16 cellular contexts compared by ENCODE assay signal in genomic region chr5:175659546-175660248, GRCh38. TPM values are rescaled to one million over a fixed set of nuclear protein-coding genes. Genes with fewer than 3 reads are reported as not detected.
DNase-seq lines count a peak whose midpoint lies in the region; ATAC-seq and TF ChIP-seq lines count a peak whose summit lies in the region.
"Had no signal": no experiment of that assay in that cellular context is flagged by ENCODE, and none has a peak within 500 bp of the region (broad histone marks: within the 10 kb centered on the region; RNA-seq: fewer than 3 reads in every experiment).

No MANE protein-coding gene starts in this region.

- no peaks in the 10 kb centered on the region for H3K9me2 ChIP-seq in PC-3 (replicated peaks; ENCODE audit: low read length)

- no peak overlapping the region for H2AFZ ChIP-seq in PC-3 (ENCODE audit: low read length)

- CTCF ChIA-PET in PC-3 (lab: Charles Lee): no interaction called here

- H3K27me3 ChIP-seq in PC-3 (ENCODE audit: low read length): peaks cover 38% of the 10 kb centered on the region
- H3K27me3 ChIP-seq: uterus had no signal

- H3K79me2 ChIP-seq in PC-3 (ENCODE audit: low read length): no peaks in the 10 kb centered on the region

- peak overlapping the region; percentile 92 for H3K4me3 Mint-ChIP-seq in T-helper 1 cell treated with Interleukin-12 subunit alpha and Interleukin-12 subunit beta and Interleukin-4 antibody, amounts not matched to agents 30 μg/mL and 1 μg/mL, for 36 hours
- peak overlapping the region; percentile 99 for H3K4me3 Mint-ChIP-seq in CD14-positive monocyte
- H3K4me3 Mint-ChIP-seq in activated naive CD8-positive, alpha-beta T cell: peak overlapping the region; percentile 97
- peak overlapping the region; percentile 31 to 49 (median 33) for H3K4me3 Mint-ChIP-seq in nephron

- no peak overlapping the region for H3K4me2 ChIP-seq in PC-3 (ENCODE audit: low read length)

- TF ChIP-seq CTCF in CD14-positive monocyte (IDR thresholded peaks at IDR 0.05) (no peak), nephron (IDR thresholded peaks at IDR 0.05; ENCODE audit: unreplicated experiment in 3 of 3) (no peak), PC-3 (conservative IDR thresholded peaks at IDR 0.05; ENCODE audit: low read depth, low read length) (no peak)

- H3K36me3 ChIP-seq in PC-3 (ENCODE audit: low read depth, low read length): no peaks in the 10 kb centered on the region
- H3K36me3 ChIP-seq: uterus had no signal

- ATAC-seq in PC-3 (no peak), HG03025 (IDR thresholded peaks at IDR 0.05; ENCODE audit: low FRiP score, unreplicated experiment) (no peak)

- H4K20me1 ChIP-seq in PC-3 (ENCODE audit: low read length): no peaks in the 10 kb centered on the region

- no TSS peak for BruUV-seq in PC-3 (replicated peaks; lab: Mats Ljungman, UMichigan)

- H3K27ac Mint-ChIP-seq in T-helper 1 cell treated with Interleukin-12 subunit alpha and Interleukin-12 subunit beta and Interleukin-4 antibody, amounts not matched to agents 30 μg/mL and 1 μg/mL, for 36 hours: no peak overlapping the region
- peak overlapping the region; percentile 14 to 95 (median 92) for H3K27ac Mint-ChIP-seq in CD14-positive monocyte
- H3K27ac Mint-ChIP-seq in activated naive CD8-positive, alpha-beta T cell: peak overlapping the region; percentile 92
- H3K27ac Mint-ChIP-seq in nephron: no peak overlapping the region
- H3K27ac Mint-ChIP-seq: activated CD4-positive, alpha-beta memory T cell treated with anti-CD3 and anti-CD28 coated beads, Interleukin-2, amount 10 ng/mL, durations not matched to agents 7 days and 5 days had no signal

- POLR2A ChIA-PET in PC-3 (lab: Charles Lee; ENCODE audit: unreplicated experiment): no interaction called here

- no peaks in the 10 kb centered on the region for H3K27me3 Mint-ChIP-seq in T-helper 1 cell treated with Interleukin-12 subunit alpha and Interleukin-12 subunit beta and Interleukin-4 antibody, amounts not matched to agents 30 μg/mL and 1 μg/mL, for 36 hours (ENCODE audit: low read depth)
- H3K27me3 Mint-ChIP-seq in CD14-positive monocyte (ENCODE audit: low read depth in 3 of 3) (peaks cover 1 to 2% (median 1%) of the 10 kb centered on the region in 3 donors), nephron (ENCODE audit: low read depth) (peaks cover 67% of the 10 kb centered on the region)
- no peaks in the 10 kb centered on the region for H3K27me3 Mint-ChIP-seq in activated naive CD8-positive, alpha-beta T cell

- H3K4me1 Mint-ChIP-seq in T-helper 1 cell treated with Interleukin-12 subunit alpha and Interleukin-12 subunit beta and Interleukin-4 antibody, amounts not matched to agents 30 μg/mL and 1 μg/mL, for 36 hours (ENCODE audit: low read depth): peaks cover 74% of the 10 kb centered on the region
- H3K4me1 Mint-ChIP-seq in CD14-positive monocyte: peaks cover 89% of the 10 kb centered on the region
- H3K4me1 Mint-ChIP-seq in activated naive CD8-positive, alpha-beta T cell (ENCODE audit: low read depth): peaks cover 82% of the 10 kb centered on the region
- H3K4me1 Mint-ChIP-seq in nephron: no peaks in the 10 kb centered on the region

- no peaks in the 10 kb centered on the region for H3K9me3 ChIP-seq in PC-3 (ENCODE audit: low read length)
- H3K9me3 ChIP-seq: uterus had no signal

- peaks cover 36% of the 10 kb centered on the region for H3K36me3 Mint-ChIP-seq in T-helper 1 cell treated with Interleukin-12 subunit alpha and Interleukin-12 subunit beta and Interleukin-4 antibody, amounts not matched to agents 30 μg/mL and 1 μg/mL, for 36 hours (ENCODE audit: low read depth)
- H3K36me3 Mint-ChIP-seq in CD14-positive monocyte: peaks cover 45 to 46% of the 10 kb centered on the region in 2 donors
- H3K36me3 Mint-ChIP-seq in activated naive CD8-positive, alpha-beta T cell: peaks cover 19% of the 10 kb centered on the region
- no peaks in the 10 kb centered on the region for H3K36me3 Mint-ChIP-seq in nephron (ENCODE audit: low read depth)

- H3K4me1 ChIP-seq in PC-3 (ENCODE audit: insufficient read depth, low read length): no peaks in the 10 kb centered on the region
- H3K4me1 ChIP-seq: uterus had no signal

- DNase-seq in T-helper 1 cell: no peak
- no peak for DNase-seq in CD14-positive monocyte (ENCODE audit: low spot score)
- no peak for DNase-seq in PC-3
- no peak for DNase-seq in germinal center (ENCODE audit: low spot score)
- DNase-seq: 8988T; activated CD4-positive, alpha-beta memory T cell treated with anti-CD3 and anti-CD28 coated beads, Interleukin-2, amount 10 ng/mL, durations not matched to agents 7 days and 5 days; islet precursor cell; NCI-H2029 treated with DMSO at 0.1 percent for 48 hours; uterus had no signal

- H3K9ac ChIP-seq in PC-3 (ENCODE audit: low read length): no peak overlapping the region

- H3K4me3 ChIP-seq in PC-3 (ENCODE audit: low read length): no peak overlapping the region
- H3K4me3 ChIP-seq: uterus had no signal

- H3F3A ChIP-seq in PC-3 (ENCODE audit: low read length, unreplicated experiment): no peaks in the 10 kb centered on the region

- H3K9me3 Mint-ChIP-seq in T-helper 1 cell treated with Interleukin-12 subunit alpha and Interleukin-12 subunit beta and Interleukin-4 antibody, amounts not matched to agents 30 μg/mL and 1 μg/mL, for 36 hours: no peaks in the 10 kb centered on the region
- H3K9me3 Mint-ChIP-seq in CD14-positive monocyte: no peaks in the 10 kb centered on the region
- no peaks in the 10 kb centered on the region for H3K9me3 Mint-ChIP-seq in activated naive CD8-positive, alpha-beta T cell (ENCODE audit: low read depth)
- H3K9me3 Mint-ChIP-seq in nephron: no peaks in the 10 kb centered on the region

- no peak overlapping the region for H3K27ac ChIP-seq in PC-3 (ENCODE audit: low read length)
- H3K27ac ChIP-seq: epithelial cell of prostate, RWPE1, uterus had no signal

- intact Hi-C loops in CD14-positive monocyte (cut with micrococcal nuclease) (loop anchor here (5.0 kb wide), 1 partner anchor 33 kb away; no protein-coding TSS in a partner anchor), PC-3 (cut with micrococcal nuclease) (no loop called here)

RNA-seq across cellular contexts. Expression of gene HRH2, which starts 1.8 kb away (rescaled TPM):
- 10 to 100 TPM; 10.6 to 25.5 TPM for polyA plus RNA-seq in CD14-positive monocyte
- not detected in 2 replicates for total RNA-seq in PC-3 (2014; rRNA removed)
- total RNA-seq: G401 had no signal

Comparison
In these comparisons a context has a peak if more than half of its experiments do, and no peak if none do; other contexts are left out.
1. H3K27ac Mint-ChIP-seq: peak in CD14-positive monocyte (7 of 7) and activated naive CD8-positive, alpha-beta T cell (single experiment); none in T-helper 1 cell treated with Interleukin-12 subunit alpha and Interleukin-12 subunit beta and Interleukin-4 antibody, amounts not matched to agents 30 μg/mL and 1 μg/mL, for 36 hours (single experiment) and nephron (0 of 3).
2. H3K4me3 Mint-ChIP-seq: peak in every context shown above with its lines; median percentile 99 in CD14-positive monocyte; 97 in activated naive CD8-positive, alpha-beta T cell; 92 in T-helper 1 cell treated with Interleukin-12 subunit alpha and Interleukin-12 subunit beta and Interleukin-4 antibody, amounts not matched to agents 30 μg/mL and 1 μg/mL, for 36 hours; 33 in nephron.